In genomic region chr15:60326824-60327654, GRCh38 we compare ENCODE assay signal across 1 cellular context.
TF ChIP-seq lines count a peak whose summit lies in the region.

No MANE protein-coding gene starts in this region.

TF ChIP-seq in HEK293, 187 proteins besides CTCF, POLR2A, EP300 and RAD21 (continued from another document):
- TF ChIP-seq ZNF148 (tag by site-specific recombination; IDR thresholded peaks at IDR 0.05; ENCODE audit: borderline replicate concordance) (no peak), ZSCAN30 (tag by site-specific recombination; IDR thresholded peaks at IDR 0.05) (0 out of 2 replicates have a peak, but pooled peaks have one; percentile 24), ZNF16 (tag by site-specific recombination; IDR thresholded peaks at IDR 0.05; ENCODE audit: low read depth) (no peak), ZNF221 (tag by site-specific recombination; IDR thresholded peaks at IDR 0.05; ENCODE audit: borderline replicate concordance) (no peak), ZNF223 (tag by site-specific recombination; IDR thresholded peaks at IDR 0.05) (no peak), ZNF518A (tag by site-specific recombination; conservative IDR thresholded peaks at IDR 0.05; ENCODE audit: low read depth) (no peak), ZNF600 (tag by site-specific recombination; IDR thresholded peaks at IDR 0.05) (no peak), MZF1 (tag by site-specific recombination; IDR thresholded peaks at IDR 0.05; ENCODE audit: borderline replicate concordance) (no peak), ZNF660 (tag by site-specific recombination; IDR thresholded peaks at IDR 0.05) (peak; percentile 65), BCL6B (tag by site-specific recombination; IDR thresholded peaks at IDR 0.05) (no peak), ZNF155 (tag by site-specific recombination; IDR thresholded peaks at IDR 0.05) (no peak), ZNF555 (tag by site-specific recombination; conservative IDR thresholded peaks at IDR 0.05) (no peak), KLF17 (tag by site-specific recombination; IDR thresholded peaks at IDR 0.05) (no peak), WT1 (tag by site-specific recombination; IDR thresholded peaks at IDR 0.05) (no peak), ZNF621 (tag by site-specific recombination; IDR thresholded peaks at IDR 0.05) (no peak), KLF10 (tag by site-specific recombination; IDR thresholded peaks at IDR 0.05) (no peak), PRDM10 (tag by site-specific recombination; IDR thresholded peaks at IDR 0.05) (no peak), ZSCAN4 (tag by site-specific recombination; IDR thresholded peaks at IDR 0.05) (no peak), ZNF2 (tag by site-specific recombination; IDR thresholded peaks at IDR 0.05) (no peak), TRIM28 (IDR thresholded peaks at IDR 0.05; ENCODE audit: borderline replicate concordance, low read length) (no peak), ZNF133 (tag by site-specific recombination; IDR thresholded peaks at IDR 0.05) (no peak)
